In the genomic region with DNA sequence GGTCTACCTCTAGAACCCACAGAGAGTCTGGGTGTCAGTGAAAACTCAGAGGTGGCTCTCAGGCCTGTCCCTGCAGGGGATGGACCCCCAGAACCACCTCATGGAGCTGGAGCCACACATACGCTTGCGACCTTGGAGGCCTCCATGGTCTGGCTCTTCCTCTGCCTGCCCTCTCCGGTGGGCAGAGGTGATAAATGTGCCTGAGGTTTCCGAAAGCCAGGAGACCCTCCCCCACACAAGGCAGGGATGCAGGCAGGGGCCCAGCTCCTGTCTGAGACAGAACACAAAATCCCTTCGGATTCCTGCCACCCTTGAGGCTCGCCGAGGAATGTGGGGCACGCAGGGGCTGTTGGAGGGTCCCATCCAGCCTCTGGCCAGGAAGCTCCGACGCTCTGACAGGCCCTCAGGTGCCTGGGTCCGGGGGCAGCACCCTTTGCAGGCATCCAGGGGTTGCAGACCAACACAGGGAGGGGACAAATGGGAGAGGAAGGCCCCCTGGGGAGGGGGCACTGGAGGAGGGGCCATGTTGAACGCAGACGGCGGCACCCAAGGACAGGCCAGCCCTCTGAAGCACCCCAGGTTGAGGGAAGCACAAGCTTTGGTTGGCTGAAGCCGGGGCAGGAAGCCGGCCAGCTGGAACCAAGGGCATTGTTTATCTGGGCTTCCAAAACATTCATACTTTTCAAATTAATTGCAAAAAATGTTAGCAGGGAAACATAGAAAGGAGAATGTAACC, we compare ENCODE assay signal across 23 cellular contexts. TPM values are rescaled to one million over a fixed set of nuclear protein-coding genes. Genes with fewer than 3 reads are reported as not detected.
A peak's percentile ranks its signal among the peaks of the same experiment; 100 is the strongest.
DNase-seq lines count a peak whose midpoint lies in the region; ATAC-seq and TF ChIP-seq lines count a peak whose summit lies in the region.
"Had no signal": no experiment of that assay in that cellular context is flagged by ENCODE, and none has a peak within 500 bp of the region (broad histone marks: within the 10 kb centered on the region; RNA-seq: fewer than 3 reads in every experiment).

No MANE protein-coding gene starts in this region.

- ATAC-seq in natural killer cell (no peak), GM21529 (IDR thresholded peaks at IDR 0.05; ENCODE audit: unreplicated experiment) (no peak), GM19023 (IDR thresholded peaks at IDR 0.05; ENCODE audit: unreplicated experiment) (no peak)
- ATAC-seq: activated CD4-positive, alpha-beta T cell treated with anti-CD3 and anti-CD28 coated beads for 36 hours; GM12878; SK-N-SH treated with all-trans-retinoic acid at 6 μM for 48 hours had no signal

- peaks cover 27 to 57% (median 33%) of the 10 kb centered on the region in 3 donors for H3K27me3 Mint-ChIP-seq in CD14-positive monocyte (ENCODE audit: low read depth in 3 of 3)
- peaks cover 5 to 10% of the 10 kb centered on the region in 2 donors for H3K27me3 Mint-ChIP-seq in natural killer cell (ENCODE audit: low read depth in 2 of 2)

- H3K9me3 Mint-ChIP-seq in CD14-positive monocyte (peaks cover 0 to 2% (median 0%) of the 10 kb centered on the region in 7 donors), natural killer cell (no peaks in the 10 kb centered on the region)
- H3K9me3 Mint-ChIP-seq: CD8-positive, alpha-beta memory T cell; dendritic cell treated with granulocyte-macrophage colony-stimulating factor and Interleukin-4, amounts not matched to agents 40 ng/mL and 50 ng/mL, for 4 days; T-helper 2 cell treated with Interferon-gamma antibody and Interleukin-4, amounts not matched to agents 5 μg/mL and 100 μg/mL, for 36 hours had no signal

- H3K9me3 ChIP-seq in ascending aorta (no peaks in the 10 kb centered on the region), spleen (no peaks in the 10 kb centered on the region)
- H3K9me3 ChIP-seq: prostate gland had no signal

- H3K4me3 ChIP-seq in ascending aorta: no peak overlapping the region
- H3K4me3 ChIP-seq in spleen: no peak overlapping the region
- H3K4me3 ChIP-seq: GM12878, lung, prostate gland had no signal

- TF ChIP-seq POLR2A in spleen (IDR thresholded peaks at IDR 0.05): no peak

- DNase-seq in CD14-positive monocyte (ENCODE audit: low spot score): peak; percentile 9
- no peak for DNase-seq in ascending aorta (ENCODE audit: low spot score in 2 of 2)
- peak; percentile 8 for DNase-seq in natural killer cell
- peak; percentile 79 for DNase-seq in spleen
- DNase-seq in dedifferentiated amniotic fluid mesenchymal stem cell (ENCODE audit: extremely low spot score): no peak
- DNase-seq in NCI-H82 treated with DMSO at 0.1 percent for 48 hours (lab: John Stamatoyannopoulos, UW; ENCODE audit: unreplicated experiment): no peak
- DNase-seq: activated CD4-positive, alpha-beta T cell treated with anti-CD3 and anti-CD28 coated beads for 36 hours; activated effector memory CD4-positive, alpha-beta T cell treated with Interleukin-2 at 50 U/mL for 16 hours; DMS53; GF-D8; NCI-H1048; NCI-H1930; NCI-H2227 treated with DMSO at 0.1 percent for 48 hours; NCI-H748 treated with DMSO at 0.1 percent for 48 hours had no signal

- TF ChIP-seq CTCF in CD14-positive monocyte (IDR thresholded peaks at IDR 0.05) (no peak), ascending aorta (IDR thresholded peaks at IDR 0.05) (no peak), natural killer cell (IDR thresholded peaks at IDR 0.05) (no peak), spleen (IDR thresholded peaks at IDR 0.05 in 8 of 11, conservative IDR thresholded peaks at IDR 0.05 in 3 of 11) (no peak)

- H3K36me3 ChIP-seq in ascending aorta (no peaks in the 10 kb centered on the region), spleen (no peaks in the 10 kb centered on the region)
- H3K36me3 ChIP-seq: prostate gland had no signal

- H3K27ac Mint-ChIP-seq in CD14-positive monocyte: no peak overlapping the region
- no peak overlapping the region for H3K27ac Mint-ChIP-seq in natural killer cell
- H3K27ac Mint-ChIP-seq: activated CD4-positive, alpha-beta T cell treated with anti-CD3 and anti-CD28 coated beads for 36 hours; dendritic cell treated with granulocyte-macrophage colony-stimulating factor and Interleukin-4, amounts not matched to agents 40 ng/mL and 50 ng/mL, for 4 days; T-helper 2 cell treated with Interferon-gamma antibody and Interleukin-4, amounts not matched to agents 5 μg/mL and 100 μg/mL, for 36 hours had no signal

- H3K4me3 Mint-ChIP-seq in CD14-positive monocyte: no peak overlapping the region
- H3K4me3 Mint-ChIP-seq in natural killer cell: no peak overlapping the region
- H3K4me3 Mint-ChIP-seq: activated CD4-positive, alpha-beta T cell treated with anti-CD3 and anti-CD28 coated beads for 36 hours; CD8-positive, alpha-beta memory T cell; dendritic cell treated with granulocyte-macrophage colony-stimulating factor and Interleukin-4, amounts not matched to agents 40 ng/mL and 50 ng/mL, for 4 days; T-helper 2 cell treated with Interferon-gamma antibody and Interleukin-4, amounts not matched to agents 5 μg/mL and 100 μg/mL, for 36 hours had no signal

- WGBS in spleen, 5 donors: 65 to 75% (median 70%) methylated on average over 10 to 16 of the region's 16 CpGs

- H3K4me1 Mint-ChIP-seq in CD14-positive monocyte (peaks cover 14% of the 10 kb centered on the region), natural killer cell (peaks cover 0 to 4% of the 10 kb centered on the region in 2 donors)

- H3K27ac ChIP-seq in ascending aorta (peak overlapping the region; percentile 92 to 93), spleen (peak overlapping the region in 6 of 8 donors; percentile 55 to 89 (median 74))
- H3K27ac ChIP-seq: prostate gland had no signal

- no peaks in the 10 kb centered on the region for H3K27me3 ChIP-seq in ascending aorta
- H3K27me3 ChIP-seq in spleen (replicated peaks in 1 of 7): peaks cover 0 to 47% (median 9%) of the 10 kb centered on the region in 7 donors

- no peaks in the 10 kb centered on the region for H3K36me3 Mint-ChIP-seq in CD14-positive monocyte
- H3K36me3 Mint-ChIP-seq in natural killer cell: no peaks in the 10 kb centered on the region
- H3K36me3 Mint-ChIP-seq: CD8-positive, alpha-beta memory T cell had no signal

- H3K4me1 ChIP-seq in ascending aorta (peaks cover 49 to 72% of the 10 kb centered on the region in 2 donors), spleen (peaks cover 27 to 86% (median 61%) of the 10 kb centered on the region in 6 donors)

- intact Hi-C loops in CD14-positive monocyte (cut with micrococcal nuclease): loop anchor here in 1 of 2 donors (10.0 kb wide), 2 partner anchors 160 to 740 kb away; partner anchors contain the start of genes D2HGDH and PPP1R7
- intact Hi-C loops in ascending aorta (cut with DNase I): loop anchor here (5.0 to 10.0 kb wide), 6 partner anchors 77 to 1180 kb away; partner anchors contain the start of genes DTYMK, DUSP28, HDLBP and RNPEPL1
- intact Hi-C loops in natural killer cell (cut with micrococcal nuclease): no loop called here
- intact Hi-C loops in spleen (cut with DNase I; ENCODE audit: low total_unique reads): no loop called here

RNA-seq across cellular contexts. Expression of gene SNED1, which starts 4.1 kb away (rescaled TPM):
- polyA plus RNA-seq in CD14-positive monocyte (under 1 TPM; 0.02 to 0.12 TPM), spleen (1 to 10 TPM; 2.6 to 9.5 (median 4.6) TPM)
- total RNA-seq in ascending aorta (84.3 TPM), natural killer cell (1 to 10 TPM in 2 of 3 donors, under 1 TPM in 1; 0.97 to 4.9 (median 2.5) TPM), spleen (10 to 100 TPM; 41.2 to 85.3 (median 66.2) TPM)

Comparison
In these comparisons a context has a peak if more than half of its experiments do, and no peak if none do; other contexts are left out.
1. DNase-seq: peak in CD14-positive monocyte (single experiment), natural killer cell (single experiment) and spleen (single experiment); none in ascending aorta (0 of 2), dedifferentiated amniotic fluid mesenchymal stem cell (single experiment) and NCI-H82 treated with DMSO at 0.1 percent for 48 hours (single experiment).
2. RNA of gene SNED1, which starts 4.1 kb away (total RNA-seq): 84.3 TPM in ascending aorta (single experiment) and 41.2 to 85.3 TPM in spleen; 0.97 to 4.9 TPM in natural killer cell; every median in the first group is over 4 times any median in the second.